8 cellular contexts compared by ENCODE assay signal in the genomic region with DNA sequence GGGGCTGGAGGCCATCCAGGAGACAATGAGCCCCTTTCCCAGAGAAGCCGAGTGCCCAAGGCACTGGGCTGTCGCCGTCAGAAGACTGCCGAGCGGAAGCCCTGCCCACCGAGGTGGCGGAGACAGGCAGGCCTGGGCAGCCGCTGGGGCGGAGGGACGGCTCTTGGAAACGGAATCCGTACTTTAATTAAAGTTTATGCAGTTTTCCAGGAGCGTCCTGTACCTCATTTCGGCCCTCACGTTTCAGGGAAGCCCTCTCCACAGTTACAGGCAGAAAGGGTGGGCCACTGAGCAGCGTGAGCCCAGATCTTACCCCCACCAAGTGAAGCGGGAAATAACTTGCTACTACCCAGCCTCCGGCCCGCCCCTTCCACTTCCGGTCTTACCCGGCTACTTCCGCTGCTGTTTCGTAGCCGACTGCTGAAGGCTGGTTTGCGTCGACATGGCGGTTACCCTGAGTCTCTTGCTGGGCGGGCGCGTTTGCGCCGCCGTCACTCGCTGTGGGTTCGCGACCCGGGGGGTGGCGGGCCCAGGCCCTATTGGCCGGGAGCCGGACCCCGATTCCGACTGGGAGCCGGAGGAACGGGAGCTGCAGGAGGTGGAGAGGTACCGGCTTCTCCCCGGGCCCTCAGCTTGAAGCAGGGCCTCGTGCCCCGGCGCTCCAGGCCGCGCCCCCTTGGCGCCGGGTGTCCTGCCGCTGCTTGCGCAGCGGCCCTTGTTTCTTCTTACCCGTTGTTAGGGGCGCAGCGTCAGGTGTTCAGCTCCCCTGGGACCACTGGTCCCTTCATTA. TPM values are rescaled to one million over a fixed set of nuclear protein-coding genes. Genes with fewer than 3 reads are reported as not detected.
DNase-seq lines count a peak whose midpoint lies in the region; ATAC-seq lines count a peak whose summit lies in the region.

A gene with protein sequence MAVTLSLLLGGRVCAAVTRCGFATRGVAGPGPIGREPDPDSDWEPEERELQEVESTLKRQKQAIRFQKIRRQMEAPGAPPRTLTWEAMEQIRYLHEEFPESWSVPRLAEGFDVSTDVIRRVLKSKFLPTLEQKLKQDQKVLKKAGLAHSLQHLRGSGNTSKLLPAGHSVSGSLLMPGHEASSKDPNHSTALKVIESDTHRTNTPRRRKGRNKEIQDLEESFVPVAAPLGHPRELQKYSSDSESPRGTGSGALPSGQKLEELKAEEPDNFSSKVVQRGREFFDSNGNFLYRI (plus strand): TSS at position 402 of the 790 bp plus-strand sequence. CDS start 41 bp downstream, at position 443.

- CTCF ChIA-PET in activated CD8-positive, alpha-beta memory T cell treated with anti-CD3 and anti-CD28 coated beads for 36 hours (lab: Charles Lee): interaction anchor here (0.6 kb wide), 1 partner anchor 31 kb away, joined by 3 read pairs; no protein-coding TSS in a partner anchor

- peak within 1 kb of the TSS; percentile 96 for H3K27ac ChIP-seq in effector memory CD4-positive, alpha-beta T cell (ENCODE audit: insufficient read depth, low read length, poor library complexity, severe bottlenecking)

- peak; percentile 82 for DNase-seq in COR-L47 (lab: John Stamatoyannopoulos, UW)
- peak; percentile 90 for DNase-seq in HT1080 (ENCODE audit: low read depth)
- peak; percentile 87 to 89 for DNase-seq in NOMO-1 (lab: John Stamatoyannopoulos, UW; ENCODE audit: unreplicated experiment in 2 of 2)
- peak; percentile 80 to 85 (median 84) for DNase-seq in effector memory CD4-positive, alpha-beta T cell
- DNase-seq in medulla oblongata (ENCODE audit: extremely low spot score): peak; percentile 97
- peak; percentile 82 to 92 (median 85) for DNase-seq in stimulated activated CD4-positive, alpha-beta T cell treated with anti-CD3 and anti-CD28 coated beads, TNF-alpha, amount 100 ng/mL, for 48 hours (ENCODE audit: low read depth in 3 of 3)

- peak within 1 kb of the TSS; percentile 71 for H3K4me3 ChIP-seq in effector memory CD4-positive, alpha-beta T cell (ENCODE audit: insufficient read depth, low read depth, low read length, poor library complexity, severe bottlenecking)

- POLR2A ChIA-PET in activated CD8-positive, alpha-beta memory T cell treated with anti-CD3 and anti-CD28 coated beads for 36 hours (lab: Charles Lee): interaction anchor here (0.7 to 2.3 kb wide), 6 partner anchors 8 to 231 kb away, joined by 3 to 13 read pairs (median 3); a partner anchor contains a TSS

- H3K4me1 ChIP-seq in effector memory CD4-positive, alpha-beta T cell (ENCODE audit: control insufficient read depth, insufficient read depth, low read length, poor library complexity, severe bottlenecking): peaks cover 39% of the 10 kb centered on the region

- no peaks in the 10 kb centered on the region for H3K27me3 ChIP-seq in effector memory CD4-positive, alpha-beta T cell (replicated peaks; ENCODE audit: control insufficient read depth, insufficient read depth, low read length, poor library complexity, severe bottlenecking)

- peak; percentile 83 for ATAC-seq in GM21367 (IDR thresholded peaks at IDR 0.05; ENCODE audit: unreplicated experiment)

- H3K36me3 ChIP-seq in effector memory CD4-positive, alpha-beta T cell (ENCODE audit: control insufficient read depth, insufficient read depth, low read length): peaks cover 10% of the 10 kb centered on the region

- H3K9me3 ChIP-seq in effector memory CD4-positive, alpha-beta T cell (ENCODE audit: control insufficient read depth, low read length): no peaks in the 10 kb centered on the region

RNA-seq across cellular contexts. Expression of the gene that starts here (rescaled TPM):
- 65.3 and 82.5 TPM in 2 replicates for total RNA-seq in HT1080 (2014; rRNA removed; shearing (Covaris generic))
- polyA plus RNA-seq in HT1080 (2015; cell fraction: cytosol; rRNA removed): 52.5 and 56.2 TPM in 2 replicates
- 35.0 and 35.2 TPM in 2 replicates for polyA plus RNA-seq in HT1080 (2015; cell fraction: nucleus; rRNA removed)
- 10 to 100 TPM; 32.1 to 32.9 TPM for total RNA-seq in activated CD8-positive, alpha-beta memory T cell treated with anti-CD3 and anti-CD28 coated beads for 36 hours

Comparison
In these comparisons a context has a peak if more than half of its experiments do, and no peak if none do; other contexts are left out.
1. Peak in every context shown above with its lines: DNase-seq, ATAC-seq, H3K4me3 ChIP-seq and H3K27ac ChIP-seq.